ENCODE assay signal across 24 cellular contexts in the genomic region with DNA sequence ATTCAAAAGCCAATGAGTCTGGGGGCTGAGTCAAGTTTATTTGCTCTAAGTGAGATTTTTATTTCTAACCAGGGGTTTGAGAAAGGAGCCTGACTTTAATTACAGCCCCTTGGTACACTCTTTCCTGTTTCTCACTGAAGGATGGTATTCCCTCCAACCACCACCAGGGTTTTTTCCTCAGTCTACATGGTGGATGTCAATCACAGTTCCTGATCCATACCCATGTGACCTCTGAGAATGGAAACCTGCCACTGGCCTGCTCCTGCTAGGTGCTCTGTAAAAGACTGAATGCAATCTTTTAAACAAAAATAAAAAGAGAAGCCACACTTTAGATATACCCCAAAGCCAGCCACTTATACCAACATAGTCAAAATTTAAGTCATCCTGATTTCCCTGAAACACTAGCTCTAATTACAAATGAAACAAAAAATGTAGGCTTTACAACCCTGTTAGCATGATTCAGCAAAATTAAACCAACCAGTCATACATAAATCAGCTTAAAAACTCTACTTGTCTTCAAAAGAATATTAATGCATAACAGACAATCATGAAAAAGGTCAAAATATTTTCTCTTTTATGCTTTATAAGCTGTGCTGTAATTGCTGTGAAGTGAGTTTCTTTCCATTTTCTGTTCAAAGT.
DNase-seq lines count a peak whose midpoint lies in the region; ATAC-seq and TF ChIP-seq lines count a peak whose summit lies in the region.
"Had no signal": no experiment of that assay in that cellular context is flagged by ENCODE, and none has a peak within 500 bp of the region (broad histone marks: within the 10 kb centered on the region; RNA-seq: fewer than 3 reads in every experiment).

No MANE protein-coding gene starts in this region.

- TF ChIP-seq CTCF in foreskin keratinocyte (conservative IDR thresholded peaks at IDR 0.05): no peak
- TF ChIP-seq CTCF in type B pancreatic cell (conservative IDR thresholded peaks at IDR 0.05): peak; percentile 60

- H3K27ac ChIP-seq in foreskin keratinocyte: no peak overlapping the region
- H3K27ac ChIP-seq: ovary, sigmoid colon, WERI-Rb-1 had no signal

- H3K4me1 Mint-ChIP-seq in type B pancreatic cell (ENCODE audit: unreplicated experiment): no peaks in the 10 kb centered on the region
- H3K4me1 Mint-ChIP-seq in effector memory CD8-positive, alpha-beta T cell (ENCODE audit: low read depth in 2 of 2): no peaks in the 10 kb centered on the region
- H3K4me1 Mint-ChIP-seq: activated CD4-positive, alpha-beta memory T cell treated with anti-CD3 and anti-CD28 coated beads, Interleukin-2, amount 10 ng/mL, durations not matched to agents 7 days and 5 days; T-helper 17 cell had no signal

- no peak overlapping the region for H3K27ac Mint-ChIP-seq in type B pancreatic cell
- no peak overlapping the region for H3K27ac Mint-ChIP-seq in effector memory CD8-positive, alpha-beta T cell
- H3K27ac Mint-ChIP-seq: activated CD4-positive, alpha-beta memory T cell treated with anti-CD3 and anti-CD28 coated beads, Interleukin-2, amount 10 ng/mL, durations not matched to agents 7 days and 5 days; T-helper 17 cell had no signal

- DNase-seq in DMS53 (lab: John Stamatoyannopoulos, UW): peak; percentile 48
- DNase-seq in DMS53 treated with DMSO at 0.1 percent for 48 hours (lab: John Stamatoyannopoulos, UW; ENCODE audit: unreplicated experiment): no peak
- peak; percentile 8 for DNase-seq in NAMALWA (ENCODE audit: low spot score)
- DNase-seq in foreskin keratinocyte: no peak
- no peak for DNase-seq in type B pancreatic cell (ENCODE audit: extremely low spot score, unreplicated experiment)
- no peak for DNase-seq in putamen (ENCODE audit: low spot score)
- no peak for DNase-seq in effector memory CD8-positive, alpha-beta T cell
- DNase-seq: activated CD4-positive, alpha-beta memory T cell treated with anti-CD3 and anti-CD28 coated beads, Interleukin-2, amount 10 ng/mL, durations not matched to agents 7 days and 5 days; activated naive CD4-positive, alpha-beta T cell treated with anti-CD3 and anti-CD28 coated beads, Interleukin-2, amount 50 U/mL, for 16 hours; activated T-cell treated with anti-CD3 and anti-CD28 coated beads, Interleukin-2, amount 50 U/mL, for 48 hours; BE2C; Calu3; GF-D8; mammary epithelial cell; NCI-H1417; NCI-H526 treated with DMSO at 0.1 percent for 48 hours; ovary; SIG-M5; sigmoid colon; stimulated activated CD4-positive, alpha-beta T cell treated with anti-CD3 and anti-CD28 coated beads, Interleukin-1b, Interleukin-23, amount 100 ng/mL, for 48 hours; stimulated activated naive CD8-positive, alpha-beta T cell treated with anti-CD3 and anti-CD28 coated beads, Interleukin-15, Interleukin-2, amounts not matched to agents 100 U/mL and 50 U/mL, for 24 hours; T-helper 17 cell; WERI-Rb-1 had no signal

- no peaks in the 10 kb centered on the region for H3K9me3 Mint-ChIP-seq in type B pancreatic cell
- peaks cover 0 to 2% of the 10 kb centered on the region in 2 donors for H3K9me3 Mint-ChIP-seq in effector memory CD8-positive, alpha-beta T cell
- H3K9me3 Mint-ChIP-seq: activated CD4-positive, alpha-beta memory T cell treated with anti-CD3 and anti-CD28 coated beads, Interleukin-2, amount 10 ng/mL, durations not matched to agents 7 days and 5 days had no signal

- H3K4me3 Mint-ChIP-seq in type B pancreatic cell: no peak overlapping the region
- no peak overlapping the region for H3K4me3 Mint-ChIP-seq in effector memory CD8-positive, alpha-beta T cell
- H3K4me3 Mint-ChIP-seq: activated CD4-positive, alpha-beta memory T cell treated with anti-CD3 and anti-CD28 coated beads, Interleukin-2, amount 10 ng/mL, durations not matched to agents 7 days and 5 days; T-helper 17 cell had no signal

- H3K36me3 Mint-ChIP-seq in type B pancreatic cell: no peaks in the 10 kb centered on the region
- no peaks in the 10 kb centered on the region for H3K36me3 Mint-ChIP-seq in effector memory CD8-positive, alpha-beta T cell (ENCODE audit: insufficient read depth)

- H3K4me1 ChIP-seq in foreskin keratinocyte: no peaks in the 10 kb centered on the region
- H3K4me1 ChIP-seq: BE2C, sigmoid colon had no signal

- ATAC-seq in foreskin keratinocyte: peak; percentile 28
- ATAC-seq in GM21360 (IDR thresholded peaks at IDR 0.05; ENCODE audit: unreplicated experiment): no peak
- ATAC-seq in effector memory CD8-positive, alpha-beta T cell (replicated peaks): no peak
- ATAC-seq: stimulated activated naive CD8-positive, alpha-beta T cell treated with anti-CD3 and anti-CD28 coated beads, Interleukin-15, Interleukin-2, amounts not matched to agents 100 U/mL and 50 U/mL, for 24 hours; T-helper 17 cell had no signal

- H3K27me3 Mint-ChIP-seq in type B pancreatic cell: no peaks in the 10 kb centered on the region
- no peaks in the 10 kb centered on the region for H3K27me3 Mint-ChIP-seq in effector memory CD8-positive, alpha-beta T cell
- H3K27me3 Mint-ChIP-seq: activated CD4-positive, alpha-beta memory T cell treated with anti-CD3 and anti-CD28 coated beads, Interleukin-2, amount 10 ng/mL, durations not matched to agents 7 days and 5 days; T-helper 17 cell had no signal

- H3K27me3 ChIP-seq in foreskin keratinocyte: no peaks in the 10 kb centered on the region
- H3K27me3 ChIP-seq: BE2C, ovary, sigmoid colon had no signal

Comparison
In these comparisons a context has a peak if more than half of its experiments do, and no peak if none do; other contexts are left out.
1. DNase-seq: peak in DMS53 (single experiment) and NAMALWA (single experiment); none in DMS53 treated with DMSO at 0.1 percent for 48 hours (single experiment), foreskin keratinocyte (0 of 2), type B pancreatic cell (single experiment), putamen (single experiment) and effector memory CD8-positive, alpha-beta T cell (0 of 3).